Comparison of ENCODE assay signal across 8 cellular contexts in genomic region chr4:155353923-155354540, GRCh38. TPM values are rescaled to one million over a fixed set of nuclear protein-coding genes. Genes with fewer than 3 reads are reported as not detected.
DNase-seq lines count a peak whose midpoint lies in the region; ATAC-seq and TF ChIP-seq lines count a peak whose summit lies in the region.

No MANE protein-coding gene starts in this region.

- H3K36me3 Mint-ChIP-seq in effector memory CD8-positive, alpha-beta T cell (ENCODE audit: insufficient read depth): peaks cover 16% of the 10 kb centered on the region
- peaks cover 14% of the 10 kb centered on the region for H3K36me3 Mint-ChIP-seq in mesothelial cell of epicardium

- no peak overlapping the region for H3K4me3 ChIP-seq in upper lobe of left lung

- H3K9me3 Mint-ChIP-seq in effector memory CD8-positive, alpha-beta T cell: no peaks in the 10 kb centered on the region
- H3K9me3 Mint-ChIP-seq in mesothelial cell of epicardium: no peaks in the 10 kb centered on the region

- H3K27me3 ChIP-seq in upper lobe of left lung: no peaks in the 10 kb centered on the region

- H3K4me1 ChIP-seq in upper lobe of left lung: no peaks in the 10 kb centered on the region

- TF ChIP-seq EP300 in Ishikawa (IDR thresholded peaks at IDR 0.05; ENCODE audit: borderline replicate concordance) (no peak), upper lobe of left lung (IDR thresholded peaks at IDR 0.05) (no peak)

- DNase-seq in NCI-H748 (lab: John Stamatoyannopoulos, UW; ENCODE audit: unreplicated experiment) (peak; percentile 13), NCI-H748 treated with DMSO at 0.1 percent for 48 hours (lab: John Stamatoyannopoulos, UW) (no peak), UCSD-AML1 (lab: John Stamatoyannopoulos, UW; ENCODE audit: unreplicated experiment) (peak; percentile 47), mesothelial cell of epicardium (ENCODE audit: low spot score in 2 of 2, unreplicated experiment in 2 of 2) (peak; percentile 46 to 68), upper lobe of left lung (peak in 1 of 2 donors; percentile 58)
- peak in 2 of 3 experiments; percentile 7 to 10 for DNase-seq in effector memory CD8-positive, alpha-beta T cell

- TF ChIP-seq RAD21 in Ishikawa (IDR thresholded peaks at IDR 0.05; ENCODE audit: low read depth): peak; percentile 66

- no peaks in the 10 kb centered on the region for H3K9me3 ChIP-seq in upper lobe of left lung

- TF ChIP-seq POLR2A in upper lobe of left lung (IDR thresholded peaks at IDR 0.05): no peak

- no peak overlapping the region for H3K27ac ChIP-seq in upper lobe of left lung

- peaks cover 0 to 3% of the 10 kb centered on the region in 2 donors for H3K4me1 Mint-ChIP-seq in effector memory CD8-positive, alpha-beta T cell (ENCODE audit: low read depth in 2 of 2)
- H3K4me1 Mint-ChIP-seq in mesothelial cell of epicardium: peaks cover 3% of the 10 kb centered on the region

- H3K36me3 ChIP-seq in upper lobe of left lung: peaks cover 0 to 3% (median 0%) of the 10 kb centered on the region in 4 donors

- 36 to 44% methylated on average over 8 of the region's 8 CpGs for WGBS in upper lobe of left lung, 2 donors

- H3K27me3 Mint-ChIP-seq in effector memory CD8-positive, alpha-beta T cell: no peaks in the 10 kb centered on the region
- no peaks in the 10 kb centered on the region for H3K27me3 Mint-ChIP-seq in mesothelial cell of epicardium (ENCODE audit: low read depth)

- ATAC-seq in GM21786 (IDR thresholded peaks at IDR 0.05; ENCODE audit: unreplicated experiment): peak; percentile 99
- peak; percentile 74 for ATAC-seq in effector memory CD8-positive, alpha-beta T cell (replicated peaks)
- ATAC-seq in upper lobe of left lung (ENCODE audit: low FRiP score in 2 of 2): peak; percentile 67 to 90

- peak overlapping the region in 1 of 2 donors; percentile 15 for H3K27ac Mint-ChIP-seq in effector memory CD8-positive, alpha-beta T cell
- no peak overlapping the region for H3K27ac Mint-ChIP-seq in mesothelial cell of epicardium

- H3K4me3 Mint-ChIP-seq in effector memory CD8-positive, alpha-beta T cell: no peak overlapping the region
- no peak overlapping the region for H3K4me3 Mint-ChIP-seq in mesothelial cell of epicardium

- TF ChIP-seq CTCF in mesothelial cell of epicardium (IDR thresholded peaks at IDR 0.05; ENCODE audit: unreplicated experiment) (peak; percentile 55), upper lobe of left lung (IDR thresholded peaks at IDR 0.05) (peak in 5 of 6 experiments; percentile 18 to 49 (median 41))

TF ChIP-seq in Ishikawa, 13 proteins besides CTCF, POLR2A, EP300 and RAD21:
- TF ChIP-seq, protein P1, sequence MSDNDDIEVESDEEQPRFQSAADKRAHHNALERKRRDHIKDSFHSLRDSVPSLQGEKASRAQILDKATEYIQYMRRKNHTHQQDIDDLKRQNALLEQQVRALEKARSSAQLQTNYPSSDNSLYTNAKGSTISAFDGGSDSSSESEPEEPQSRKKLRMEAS (IDR thresholded peaks at IDR 0.05): no peak
- TF ChIP-seq REST (IDR thresholded peaks at IDR 0.05; ENCODE audit: low read depth) (no peak), EGR1 (IDR thresholded peaks at IDR 0.05) (no peak), ZBTB7A (IDR thresholded peaks at IDR 0.05; ENCODE audit: low read depth) (no peak), NFIC (IDR thresholded peaks at IDR 0.05) (no peak), CREB1 (IDR thresholded peaks at IDR 0.05; ENCODE audit: low read depth) (no peak), CEBPB (IDR thresholded peaks at IDR 0.05) (no peak), TEAD4 (IDR thresholded peaks at IDR 0.05) (no peak), TAF1 (IDR thresholded peaks at IDR 0.05; ENCODE audit: low read depth) (no peak), YY1 (IDR thresholded peaks at IDR 0.05; ENCODE audit: low read depth) (no peak), TCF12 (IDR thresholded peaks at IDR 0.05; ENCODE audit: low read depth) (no peak), FOXM1 (IDR thresholded peaks at IDR 0.05; ENCODE audit: borderline replicate concordance, low read depth) (no peak)
- TF ChIP-seq, protein P2, sequence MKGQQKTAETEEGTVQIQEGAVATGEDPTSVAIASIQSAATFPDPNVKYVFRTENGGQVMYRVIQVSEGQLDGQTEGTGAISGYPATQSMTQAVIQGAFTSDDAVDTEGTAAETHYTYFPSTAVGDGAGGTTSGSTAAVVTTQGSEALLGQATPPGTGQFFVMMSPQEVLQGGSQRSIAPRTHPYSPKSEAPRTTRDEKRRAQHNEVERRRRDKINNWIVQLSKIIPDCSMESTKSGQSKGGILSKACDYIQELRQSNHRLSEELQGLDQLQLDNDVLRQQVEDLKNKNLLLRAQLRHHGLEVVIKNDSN (IDR thresholded peaks at IDR 0.05): no peak

RNA-seq across cellular contexts. Expression of gene MAP9, which starts 22.7 kb away (rescaled TPM):
- total RNA-seq in mesothelial cell of epicardium (20.6 to 22.4 TPM (median 21.2 TPM) in 3 replicates), upper lobe of left lung (10 to 100 TPM in 3 of 6 donors, 1 to 10 TPM in 3; 7.1 to 20.8 (median 10.8) TPM)
